28 cellular contexts compared by ENCODE assay signal in the genomic region with DNA sequence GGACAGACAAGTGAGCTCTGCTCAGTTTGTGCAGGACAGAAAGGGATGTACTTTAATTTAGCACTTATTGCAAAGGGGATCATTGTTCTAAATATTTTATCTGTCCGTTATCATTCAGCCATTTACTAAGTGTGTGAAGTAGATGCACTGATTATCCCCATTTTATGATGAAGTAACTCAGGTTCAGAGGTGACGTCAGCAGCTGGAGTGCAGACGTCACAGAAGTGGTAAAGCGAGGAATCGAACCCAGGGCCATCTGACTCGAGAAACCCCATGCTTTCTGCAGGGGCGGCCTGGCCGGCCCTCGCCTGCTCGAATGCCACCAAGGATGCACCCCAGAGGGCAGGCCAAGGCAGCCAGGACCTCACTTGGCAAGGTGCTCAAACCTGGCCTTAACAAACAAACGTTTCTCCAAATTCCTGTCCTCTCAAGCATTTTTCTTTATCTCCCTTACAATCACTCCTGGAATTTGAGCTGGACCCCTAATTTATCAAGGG.
"Had no signal": no experiment of that assay in that cellular context is flagged by ENCODE, and none has a peak within 500 bp of the region (broad histone marks: within the 10 kb centered on the region; RNA-seq: fewer than 3 reads in every experiment).

No MANE protein-coding gene starts in this region.

- H3K9ac ChIP-seq: neural progenitor cell had no signal

- H3K27me3 ChIP-seq: neural progenitor cell, pancreas, suprapubic skin, testis, tibial nerve, upper lobe of left lung had no signal

- ATAC-seq: naive thymus-derived CD4-positive, alpha-beta T cell; natural killer cell; pancreas; psoas muscle; right cardiac atrium; sciatic nerve; stimulated activated memory B cell treated with anti-CD40 and anti-IgM and Interleukin-4, amounts not matched to agents 10 μg/mL and 1 μg/mL and 100 μg/mL, for 72 hours; stimulated activated naive CD8-positive, alpha-beta T cell treated with anti-CD3 and anti-CD28 coated beads, Interleukin-15, amount 100 ng/mL, for 72 hours; stimulated activated naive CD8-positive, alpha-beta T cell treated with anti-CD3 and anti-CD28 coated beads, Interleukin-15, Interleukin-2, amounts not matched to agents 100 U/mL and 50 U/mL, for 24 hours had no signal

- H3K27ac Mint-ChIP-seq: naive thymus-derived CD4-positive, alpha-beta T cell; natural killer cell; nephron; neural progenitor cell; stimulated activated memory B cell treated with anti-CD40 and anti-IgM and Interleukin-4, amounts not matched to agents 10 μg/mL and 1 μg/mL and 100 μg/mL, for 72 hours; stimulated activated naive CD8-positive, alpha-beta T cell treated with anti-CD3 and anti-CD28 coated beads, Interleukin-15, amount 100 ng/mL, for 72 hours had no signal

- FAIRE-seq: pancreas, urothelium cell line had no signal

- DNase-seq: naive thymus-derived CD4-positive, alpha-beta T cell; natural killer cell; occipital lobe; pancreas; psoas muscle; right cardiac atrium; spleen; stimulated activated CD4-positive, alpha-beta T cell treated with anti-CD3 and anti-CD28 coated beads, Interleukin-12 subunit alpha, Interleukin-12 subunit beta, amount 100 ng/mL, for 4 hours; stimulated activated CD4-positive, alpha-beta T cell treated with anti-CD3 and anti-CD28 coated beads, Interleukin-1b, Interleukin-23, amount 100 ng/mL, for 48 hours; stimulated activated CD4-positive, alpha-beta T cell treated with anti-CD3 and anti-CD28 coated beads, Interleukin-4, amount 100 ng/mL, for 1 hour; stimulated activated CD4-positive, alpha-beta T cell treated with anti-CD3 and anti-CD28 coated beads, Interleukin-4, amount 100 ng/mL, for 4 hours; stimulated activated CD8-positive, alpha-beta memory T cell treated with anti-CD3 and anti-CD28 coated beads, Interleukin-4, amount 100 ng/mL, for 48 hours; stimulated activated naive CD4-positive, alpha-beta T cell; stimulated activated naive CD8-positive, alpha-beta T cell treated with anti-CD3 and anti-CD28 coated beads, Interleukin-15, amount 100 ng/mL, for 72 hours; stimulated activated naive CD8-positive, alpha-beta T cell treated with anti-CD3 and anti-CD28 coated beads, Interleukin-15, Interleukin-2, amounts not matched to agents 100 U/mL and 50 U/mL, for 24 hours; substantia nigra; testis; trophoblast cell; upper lobe of left lung had no signal

- H3K4me2 ChIP-seq: neural progenitor cell, smooth muscle cell had no signal

- H3K36me3 ChIP-seq: neural progenitor cell, pancreas, spleen, suprapubic skin, tibial nerve, upper lobe of left lung had no signal

- H3K4me1 ChIP-seq: pancreas, psoas muscle, spleen, suprapubic skin, testis, tibial nerve, upper lobe of left lung had no signal

- H2AFZ ChIP-seq: neural progenitor cell had no signal

- H3K4me3 ChIP-seq: neural progenitor cell, pancreas, psoas muscle, skin epidermis, smooth muscle cell, spleen, suprapubic skin, testis, tibial nerve, upper lobe of left lung had no signal

- H3K9me3 Mint-ChIP-seq: natural killer cell; nephron; stimulated activated memory B cell treated with anti-CD40 and anti-IgM and Interleukin-4, amounts not matched to agents 10 μg/mL and 1 μg/mL and 100 μg/mL, for 72 hours; stimulated activated naive CD8-positive, alpha-beta T cell treated with anti-CD3 and anti-CD28 coated beads, Interleukin-15, amount 100 ng/mL, for 72 hours had no signal

- H3K9me3 ChIP-seq: pancreas, psoas muscle, spleen, suprapubic skin, testis, tibial nerve, upper lobe of left lung had no signal

- H3K4me3 Mint-ChIP-seq: naive thymus-derived CD4-positive, alpha-beta T cell; natural killer cell; nephron; neural progenitor cell; stimulated activated memory B cell treated with anti-CD40 and anti-IgM and Interleukin-4, amounts not matched to agents 10 μg/mL and 1 μg/mL and 100 μg/mL, for 72 hours; stimulated activated naive CD8-positive, alpha-beta T cell treated with anti-CD3 and anti-CD28 coated beads, Interleukin-15, amount 100 ng/mL, for 72 hours had no signal

- H3K36me3 Mint-ChIP-seq: natural killer cell; neural progenitor cell; stimulated activated memory B cell treated with anti-CD40 and anti-IgM and Interleukin-4, amounts not matched to agents 10 μg/mL and 1 μg/mL and 100 μg/mL, for 72 hours had no signal

- H3K4me1 Mint-ChIP-seq: stimulated activated memory B cell treated with anti-CD40 and anti-IgM and Interleukin-4, amounts not matched to agents 10 μg/mL and 1 μg/mL and 100 μg/mL, for 72 hours; stimulated activated naive CD8-positive, alpha-beta T cell treated with anti-CD3 and anti-CD28 coated beads, Interleukin-15, amount 100 ng/mL, for 72 hours had no signal

- H3K27ac ChIP-seq: neural progenitor cell, pancreas, psoas muscle, skin epidermis, spleen, suprapubic skin, testis, tibial nerve, upper lobe of left lung had no signal
